ENCODE assay signal across 25 cellular contexts in genomic region chr22:36732609-36733008, GRCh38. TPM values are rescaled to one million over a fixed set of nuclear protein-coding genes. Genes with fewer than 3 reads are reported as not detected.
DNase-seq lines count a peak whose midpoint lies in the region; ATAC-seq and TF ChIP-seq lines count a peak whose summit lies in the region.
"Had no signal": no experiment of that assay in that cellular context is flagged by ENCODE, and none has a peak within 500 bp of the region (broad histone marks: within the 10 kb centered on the region; RNA-seq: fewer than 3 reads in every experiment).

No MANE protein-coding gene starts in this region.

- POLR2A ChIA-PET in IMR-90 (lab: Charles Lee; ENCODE audit: unreplicated experiment) (no interaction called here), WTC11 (lab: Charles Lee) (no interaction called here), RWPE1 (lab: Yijun Ruan, JAX; ENCODE audit: low non-redundant PET) (no interaction called here)
- POLR2A ChIA-PET in CD8-positive, alpha-beta memory T cell (lab: Charles Lee) = no interaction called here

- H4K8ac ChIP-seq in IMR-90 (ENCODE audit: low read depth in 2 of 2, low read length in 2 of 2) = no peak overlapping the region

- no peak overlapping the region for H3K14ac ChIP-seq in IMR-90 (replicated peaks; ENCODE audit: low read depth, low read length)

- 0 out of 2 replicates have a peak, but pooled peaks cover 4% of the 10 kb centered on the region for H3K9me1 ChIP-seq in IMR-90 (ENCODE audit: insufficient read depth, low read length)

- no peak for TF ChIP-seq CTCF in IMR-90 (conservative IDR thresholded peaks at IDR 0.05; ENCODE audit: low read depth, low read length)
- TF ChIP-seq CTCF in endodermal cell (conservative IDR thresholded peaks at IDR 0.05) = no peak
- no peak for TF ChIP-seq CTCF in sigmoid colon (IDR thresholded peaks at IDR 0.05)
- no peak for TF ChIP-seq CTCF in WTC11 (IDR thresholded peaks at IDR 0.05)
- no peak for TF ChIP-seq CTCF in RWPE1 (conservative IDR thresholded peaks at IDR 0.05; ENCODE audit: low read depth)

- H3K79me1 ChIP-seq in IMR-90 (ENCODE audit: low read depth in 1 of 2, low read length in 2 of 2) = no peaks in the 10 kb centered on the region

- H2AK5ac ChIP-seq in IMR-90 (ENCODE audit: low read depth, low read length) = no peak overlapping the region

- H3K4me1 Mint-ChIP-seq in endodermal cell (no peaks in the 10 kb centered on the region), WTC11 (peaks cover 7% of the 10 kb centered on the region)
- no peaks in the 10 kb centered on the region for H3K4me1 Mint-ChIP-seq in CD8-positive, alpha-beta memory T cell

- H3K4ac ChIP-seq in IMR-90 (ENCODE audit: low read depth, low read length) = no peak overlapping the region

- no peak overlapping the region for H4K5ac ChIP-seq in IMR-90 (ENCODE audit: low read depth, low read length)

- no peak overlapping the region for H3K27ac Mint-ChIP-seq in endodermal cell
- H3K27ac Mint-ChIP-seq in CD8-positive, alpha-beta memory T cell = peak overlapping the region in 1 of 8 donors; percentile 14
- no peak overlapping the region for H3K27ac Mint-ChIP-seq in WTC11
- H3K27ac Mint-ChIP-seq: CD4-positive, CD25-positive, alpha-beta regulatory T cell had no signal

- 29% methylated on average over 1 of the region's 1 CpG; no CpG with 5 or more reads in 1 of the 2 experiments for WGBS in IMR-90 (ENCODE audit: extremely low coverage in 2 of 2, insufficient read length in 1 of 2), 2 experiments
- WGBS in endodermal cell (ENCODE audit: insufficient coverage in 1 of 2, insufficient read length in 1 of 2), 2 experiments = 93 to 100% methylated on average over 1 of the region's 1 CpG
- 45 to 60% methylated on average over 1 of the region's 1 CpG for WGBS in sigmoid colon, 2 donors

- H3K4me2 ChIP-seq in IMR-90 (ENCODE audit: low read depth, low read length) = no peak overlapping the region
- H3K4me2 ChIP-seq: BLaER1 had no signal

- no peak overlapping the region for H3K56ac ChIP-seq in IMR-90 (ENCODE audit: extremely low read depth, insufficient read depth, low read length)

- no peak for ATAC-seq in IMR-90 (ENCODE audit: low read depth)
- no peak for ATAC-seq in GM18505 (IDR thresholded peaks at IDR 0.05; ENCODE audit: unreplicated experiment)
- no peak for ATAC-seq in WTC11
- ATAC-seq: HCT116 had no signal

- H2BK120ac ChIP-seq in IMR-90 (ENCODE audit: low read depth, low read length) = no peak overlapping the region

- H3K27me3 Mint-ChIP-seq in endodermal cell (ENCODE audit: insufficient read depth) (peaks cover 14% of the 10 kb centered on the region), WTC11 (ENCODE audit: low read depth) (peaks cover 5% of the 10 kb centered on the region; the same call in 1 of the 2 replicates)
- peaks cover 46 to 62% of the 10 kb centered on the region in 2 donors for H3K27me3 Mint-ChIP-seq in CD8-positive, alpha-beta memory T cell

- H2AK9ac ChIP-seq in IMR-90 (replicated peaks; ENCODE audit: low read depth, low read length, poor library complexity) = peak overlapping the region; percentile 16

- dilution Hi-C loops in IMR-90 (cut with HindIII; ENCODE audit: low sequenced_read_pairs, unreplicated experiment) = no loop called here

- no TSS peak for BruUV-seq in IMR-90 (replicated peaks; lab: Mats Ljungman, UMichigan)

- peak; percentile 18 for DNase-seq in H7
- no peak for DNase-seq in IMR-90
- DNase-seq in endodermal cell = peak; percentile 32
- DNase-seq in sigmoid colon = peak; percentile 27
- no peak for DNase-seq in CD8-positive, alpha-beta memory T cell
- DNase-seq in WTC11 (ENCODE audit: low spot score) = no peak
- no peak for DNase-seq in RWPE1 (ENCODE audit: low spot score)
- DNase-seq: CD4-positive, CD25-positive, alpha-beta regulatory T cell; COR-L47; GOT3; NCI-H1048; NCI-H1417; NCI-H1694; NCI-H2029 treated with DMSO at 0.1 percent for 48 hours; NCI-H2171; NCI-H226; NCI-H510A; NCI-H748 treated with DMSO at 0.1 percent for 48 hours; SHP77 had no signal

- no peaks in the 10 kb centered on the region for H3K9me3 Mint-ChIP-seq in endodermal cell
- H3K9me3 Mint-ChIP-seq in CD8-positive, alpha-beta memory T cell = peaks cover 0 to 2% (median 0%) of the 10 kb centered on the region in 5 donors
- H3K9me3 Mint-ChIP-seq in WTC11 = peaks cover 8% of the 10 kb centered on the region

- no peak overlapping the region for H2BK20ac ChIP-seq in IMR-90 (ENCODE audit: low read depth, low read length)

- in situ Hi-C loops in IMR-90 (cut with MboI; ENCODE audit: low sequenced_read_pairs) = no loop called here

- no peak overlapping the region for H4K91ac ChIP-seq in IMR-90 (ENCODE audit: insufficient read depth, low read depth, low read length)

- H3K36me3 Mint-ChIP-seq in endodermal cell (ENCODE audit: low read depth) = no peaks in the 10 kb centered on the region
- no peaks in the 10 kb centered on the region for H3K36me3 Mint-ChIP-seq in CD8-positive, alpha-beta memory T cell
- no peaks in the 10 kb centered on the region for H3K36me3 Mint-ChIP-seq in WTC11
- H3K36me3 Mint-ChIP-seq: CD4-positive, CD25-positive, alpha-beta regulatory T cell had no signal

- H2BK15ac ChIP-seq in IMR-90 (ENCODE audit: low read depth, low read length) = no peak overlapping the region

- H4K20me1 ChIP-seq in IMR-90 (ENCODE audit: insufficient read depth, low read length) = no peaks in the 10 kb centered on the region; the same call in 1 of the 2 replicates
- H4K20me1 ChIP-seq: BLaER1 had no signal

- H3K27ac ChIP-seq in IMR-90 (ENCODE audit: insufficient read depth, low read length) (no peak overlapping the region), endodermal cell (ENCODE audit: low read depth, low read length) (no peak overlapping the region), sigmoid colon (no peak overlapping the region), RWPE1 (no peak overlapping the region)
- H3K27ac ChIP-seq in CD8-positive, alpha-beta memory T cell (ENCODE audit: low read depth, low read length) = no peak overlapping the region
- H3K27ac ChIP-seq: BLaER1, HL-60 had no signal

- no peaks in the 10 kb centered on the region for H3K9me3 ChIP-seq in IMR-90 (ENCODE audit: control insufficient read depth, insufficient read depth, low read length)
- H3K9me3 ChIP-seq in endodermal cell (ENCODE audit: control insufficient read depth, low read length) = no peaks in the 10 kb centered on the region
- no peaks in the 10 kb centered on the region for H3K9me3 ChIP-seq in sigmoid colon
- no peaks in the 10 kb centered on the region for H3K9me3 ChIP-seq in CD8-positive, alpha-beta memory T cell (ENCODE audit: low read length)
- H3K9me3 ChIP-seq: BLaER1 had no signal

- TF ChIP-seq EP300 in sigmoid colon (IDR thresholded peaks at IDR 0.05) = no peak

- no peak overlapping the region for H2AFZ ChIP-seq in IMR-90 (replicated peaks; ENCODE audit: low read length, poor library complexity)

- H2BK5ac ChIP-seq in IMR-90 (ENCODE audit: low read depth, low read length, poor library complexity, severe bottlenecking) = no peak overlapping the region

- H3K23ac ChIP-seq in IMR-90 (ENCODE audit: low read depth, low read length) = no peak overlapping the region

- intact Hi-C loops in IMR-90 (cut with micrococcal nuclease) = no loop called here
- intact Hi-C loops in sigmoid colon (cut with DNase I) = no loop called here

- no peak overlapping the region for H3K9ac ChIP-seq in IMR-90 (ENCODE audit: low read depth, low read length)
- H3K9ac ChIP-seq in endodermal cell (ENCODE audit: extremely low read depth, low read length, poor library complexity, severe bottlenecking) = no peak overlapping the region
- H3K9ac ChIP-seq: BLaER1 had no signal

- TF ChIP-seq RAD21 in IMR-90 (IDR thresholded peaks at IDR 0.05; ENCODE audit: low read length) = no peak

- H3K4me1 ChIP-seq in IMR-90 (ENCODE audit: control insufficient read depth, insufficient read depth, low read length) (no peaks in the 10 kb centered on the region), endodermal cell (ENCODE audit: control insufficient read depth, insufficient read depth, low read length) (no peaks in the 10 kb centered on the region), sigmoid colon (no peaks in the 10 kb centered on the region)
- no peaks in the 10 kb centered on the region for H3K4me1 ChIP-seq in CD8-positive, alpha-beta memory T cell (ENCODE audit: insufficient read depth, low read length)

- H3K27me3 ChIP-seq in H7 (ENCODE audit: control insufficient read depth, insufficient read depth, low read length) (no peaks in the 10 kb centered on the region), IMR-90 (ENCODE audit: control insufficient read depth, insufficient read depth, low read length) (peaks cover 17% of the 10 kb centered on the region), endodermal cell (ENCODE audit: control insufficient read depth, insufficient read depth, low read length, poor library complexity, severe bottlenecking) (no peaks in the 10 kb centered on the region), sigmoid colon (peaks cover 0 to 22% (median 0%) of the 10 kb centered on the region in 3 donors)
- peaks cover 5% of the 10 kb centered on the region for H3K27me3 ChIP-seq in CD8-positive, alpha-beta memory T cell (ENCODE audit: insufficient read depth, low read length, poor library complexity, severe bottlenecking)
- H3K27me3 ChIP-seq: BLaER1 had no signal

- TF ChIP-seq POLR2A in IMR-90 (IDR thresholded peaks at IDR 0.05; ENCODE audit: low read depth, low read length) = no peak
- TF ChIP-seq POLR2A in sigmoid colon (IDR thresholded peaks at IDR 0.05) = no peak
- TF ChIP-seq POLR2A in GM18505 (IDR thresholded peaks at IDR 0.05; ENCODE audit: borderline replicate concordance, extremely low read depth, insufficient read depth, insufficient read length) = no peak

- H3K4me3 ChIP-seq in H7 (ENCODE audit: insufficient read depth, low read depth, low read length) (no peak overlapping the region), IMR-90 (ENCODE audit: insufficient read depth, low read depth, low read length) (no peak overlapping the region), endodermal cell (ENCODE audit: low read length) (no peak overlapping the region), sigmoid colon (no peak overlapping the region)
- no peak overlapping the region for H3K4me3 ChIP-seq in CD8-positive, alpha-beta memory T cell (ENCODE audit: low read length)
- H3K4me3 ChIP-seq: BLaER1 had no signal

- no peak overlapping the region for H3K18ac ChIP-seq in IMR-90 (ENCODE audit: low read depth, low read length)

- H3K36me3 ChIP-seq in H7 (replicated peaks; ENCODE audit: control insufficient read depth, insufficient read depth, low read length) = no peaks in the 10 kb centered on the region
- H3K36me3 ChIP-seq in IMR-90 (ENCODE audit: control insufficient read depth, insufficient read depth, low read length) = no peaks in the 10 kb centered on the region
- no peaks in the 10 kb centered on the region for H3K36me3 ChIP-seq in endodermal cell (ENCODE audit: control insufficient read depth, insufficient read depth, low read length)
- no peaks in the 10 kb centered on the region for H3K36me3 ChIP-seq in sigmoid colon
- no peaks in the 10 kb centered on the region for H3K36me3 ChIP-seq in CD8-positive, alpha-beta memory T cell (ENCODE audit: insufficient read depth, low read length)
- H3K36me3 ChIP-seq: BLaER1 had no signal

- H3K4me3 Mint-ChIP-seq in endodermal cell = no peak overlapping the region
- no peak overlapping the region for H3K4me3 Mint-ChIP-seq in CD8-positive, alpha-beta memory T cell
- no peak overlapping the region for H3K4me3 Mint-ChIP-seq in WTC11
- H3K4me3 Mint-ChIP-seq: CD4-positive, CD25-positive, alpha-beta regulatory T cell had no signal

- CTCF ChIA-PET in IMR-90 (lab: Yijun Ruan, JAX) (no interaction called here), WTC11 (lab: Charles Lee) (no interaction called here), RWPE1 (lab: Yijun Ruan, JAX) (interaction anchor here (0.6 kb wide), 1 partner anchor 25 kb away, joined by 3 read pairs; no protein-coding TSS in a partner anchor)
- CTCF ChIA-PET in CD8-positive, alpha-beta memory T cell (lab: Charles Lee) = no interaction called here

RNA-seq across cellular contexts. Expression of gene CACNG2, which starts 29.1 kb away (rescaled TPM):
- 0.15 TPM in 1 of 2 replicates, not detected in the other for total RNA-seq in H7 (2014; rRNA removed; shearing (Covaris generic))
- total RNA-seq in IMR-90 (2012; rRNA removed) (not detected in 2 replicates), endodermal cell (not detected), sigmoid colon (not detected), WTC11 (2021) (not detected in 3 replicates)
- polyA plus RNA-seq in IMR-90 (2012; rRNA removed) (not detected in 2 replicates), sigmoid colon (under 1 TPM in 1 of 3 donors, not detected in 2; under 0.01 TPM)
- polyA plus RNA-seq in IMR-90 (2012; cell fraction: cytosol; rRNA removed) = not detected in 2 replicates
- not detected in 2 replicates for polyA plus RNA-seq in IMR-90 (2012; cell fraction: nucleus; rRNA removed; ENCODE audit: low replicate concordance)
- polyA plus RNA-seq in endodermal cell (2013, experiment 1 of 2) = 0.21 TPM
- 0.17 TPM for polyA plus RNA-seq in endodermal cell (2013, experiment 2 of 2)
- total RNA-seq in CD8-positive, alpha-beta memory T cell = not detected
- not detected for polyA plus RNA-seq in CD8-positive, alpha-beta memory T cell
- total RNA-seq: CD4-positive, CD25-positive, alpha-beta regulatory T cell; SK-MEL-5 had no signal
- polyA plus RNA-seq: AG04450; CD4-positive, CD25-positive, alpha-beta regulatory T cell had no signal

RNA-seq across cellular contexts. Expression of gene IFT27, which starts 43.3 kb away (rescaled TPM):
- total RNA-seq in H7 (2014; rRNA removed; shearing (Covaris generic)) = 20.2 and 30.1 TPM in 2 replicates
- 14.5 and 18.3 TPM in 2 replicates for total RNA-seq in IMR-90 (2012; rRNA removed)
- polyA plus RNA-seq in IMR-90 (2012; rRNA removed) = 26.9 and 27.0 TPM in 2 replicates
- 19.5 and 23.4 TPM in 2 replicates for polyA plus RNA-seq in IMR-90 (2012; cell fraction: cytosol; rRNA removed)
- polyA plus RNA-seq in IMR-90 (2012; cell fraction: nucleus; rRNA removed; ENCODE audit: low replicate concordance) = 91.4 and 200 TPM in 2 replicates
- 10 to 100 TPM; 49.8 to 65.2 TPM for total RNA-seq in endodermal cell
- polyA plus RNA-seq in endodermal cell (2013, experiment 1 of 2) = 52.4 TPM
- polyA plus RNA-seq in endodermal cell (2013, experiment 2 of 2) = 51.6 TPM
- total RNA-seq in sigmoid colon = 10 to 100 TPM; 15.9 to 27.7 (median 25.1) TPM
- 10 to 100 TPM; 15.0 to 27.9 (median 17.8) TPM for polyA plus RNA-seq in sigmoid colon
- 10 to 100 TPM; 24.9 to 26.5 TPM for total RNA-seq in CD8-positive, alpha-beta memory T cell
- 9.7 TPM for polyA plus RNA-seq in CD8-positive, alpha-beta memory T cell
- 47.9 to 56.3 TPM (median 53.8 TPM) in 3 replicates for total RNA-seq in WTC11 (2021)

Comparison
In these comparisons a context has a peak if more than half of its experiments do, and no peak if none do; other contexts are left out.
1. DNase-seq: peak in H7 (single experiment), endodermal cell (single experiment) and sigmoid colon (single experiment); none in IMR-90 (single experiment), CD8-positive, alpha-beta memory T cell (0 of 5), WTC11 (single experiment) and RWPE1 (single experiment).